In genomic region chr13:31846984-31847752, GRCh38 we compare ENCODE assay signal across 8 cellular contexts.
DNase-seq lines count a peak whose midpoint lies in the region; ATAC-seq and TF ChIP-seq lines count a peak whose summit lies in the region.

No MANE protein-coding gene starts in this region.

- H4K8ac ChIP-seq in mesenchymal stem cell (ENCODE audit: low read length): no peak overlapping the region

- H3K4me1 ChIP-seq in KMS-11 (ENCODE audit: low read depth, poor library complexity, severe bottlenecking) (no peaks in the 10 kb centered on the region), mesenchymal stem cell (ENCODE audit: control insufficient read depth, insufficient read depth, low read depth, low read length) (peaks cover 3% of the 10 kb centered on the region)

- no peaks in the 10 kb centered on the region for H3K9me3 ChIP-seq in mesenchymal stem cell (ENCODE audit: control insufficient read depth, low read length)

- peak overlapping the region; percentile 59 for H3K4me3 Mint-ChIP-seq in activated CD4-positive, alpha-beta T cell treated with anti-CD3 and anti-CD28 coated beads, Interleukin-2, amount 10 ng/mL, durations not matched to agents 7 days and 5 days
- H3K4me3 Mint-ChIP-seq in central memory CD8-positive, alpha-beta T cell: peak overlapping the region; percentile 52

- H3K4ac ChIP-seq in mesenchymal stem cell (ENCODE audit: low read depth in 1 of 2, low read length in 2 of 2): no peak overlapping the region

- H3K36me3 ChIP-seq in KMS-11 (ENCODE audit: insufficient read depth): no peaks in the 10 kb centered on the region
- no peaks in the 10 kb centered on the region for H3K36me3 ChIP-seq in mesenchymal stem cell (ENCODE audit: control insufficient read depth in 1 of 2, insufficient read depth in 2 of 2, low read depth in 1 of 2, low read length in 2 of 2)

- no peak overlapping the region for H3K18ac ChIP-seq in mesenchymal stem cell (ENCODE audit: low read depth in 1 of 2, low read length in 2 of 2)

- H3K27ac ChIP-seq in KMS-11: no peak overlapping the region
- no peak overlapping the region for H3K27ac ChIP-seq in mesenchymal stem cell (ENCODE audit: low read length, poor library complexity, severe bottlenecking)

- H3K79me2 ChIP-seq in KMS-11 (ENCODE audit: insufficient read depth, low read depth): no peaks in the 10 kb centered on the region

- peaks cover 29% of the 10 kb centered on the region for H3K4me1 Mint-ChIP-seq in activated CD4-positive, alpha-beta T cell treated with anti-CD3 and anti-CD28 coated beads, Interleukin-2, amount 10 ng/mL, durations not matched to agents 7 days and 5 days
- H3K4me1 Mint-ChIP-seq in central memory CD8-positive, alpha-beta T cell: no peaks in the 10 kb centered on the region

- DNase-seq in activated CD4-positive, alpha-beta T cell treated with anti-CD3 and anti-CD28 coated beads, Interleukin-2, amount 10 ng/mL, durations not matched to agents 7 days and 5 days: no peak
- no peak for DNase-seq in activated CD4-positive, alpha-beta T cell treated with anti-CD3 and anti-CD28 coated beads, Interleukin-2, amount 50 U/mL, for 1 hour
- DNase-seq in central memory CD8-positive, alpha-beta T cell (ENCODE audit: low spot score in 2 of 2): no peak
- DNase-seq in mesenchymal stem cell (peak; percentile 7), GF-D8 (lab: John Stamatoyannopoulos, UW) (no peak), mesenteric fat pad (ENCODE audit: low spot score) (no peak), NCI-H526 treated with DMSO at 0.1 percent for 48 hours (lab: John Stamatoyannopoulos, UW) (no peak)

- H2BK15ac ChIP-seq in mesenchymal stem cell (ENCODE audit: low read depth, poor library complexity, severe bottlenecking): no peak overlapping the region

- ATAC-seq in central memory CD8-positive, alpha-beta T cell (replicated peaks; ENCODE audit: extremely low read depth, poor library complexity, severe bottlenecking): peak; percentile 30

- no peak overlapping the region for H3K4me3 ChIP-seq in KMS-11 (IDR thresholded peaks at IDR 0.05; ENCODE audit: insufficient read depth, low read depth, low read length)
- peak overlapping the region; percentile 84 to 85 for H3K4me3 ChIP-seq in mesenchymal stem cell (ENCODE audit: insufficient read depth in 1 of 2, low read depth in 1 of 2, low read length in 2 of 2)

- no peak overlapping the region for H2BK12ac ChIP-seq in mesenchymal stem cell (ENCODE audit: low read length in 2 of 2)

- POLR2A ChIA-PET in activated CD4-positive, alpha-beta T cell treated with anti-CD3 and anti-CD28 coated beads, Interleukin-2, amount 10 ng/mL, durations not matched to agents 7 days and 5 days (lab: Charles Lee): no interaction called here

- H3K79me1 ChIP-seq in mesenchymal stem cell (replicated peaks; ENCODE audit: low read length, poor library complexity, severe bottlenecking): no peaks in the 10 kb centered on the region

- H3K9me3 Mint-ChIP-seq in activated CD4-positive, alpha-beta T cell treated with anti-CD3 and anti-CD28 coated beads, Interleukin-2, amount 10 ng/mL, durations not matched to agents 7 days and 5 days: no peaks in the 10 kb centered on the region
- no peaks in the 10 kb centered on the region for H3K9me3 Mint-ChIP-seq in central memory CD8-positive, alpha-beta T cell

- H2AFZ ChIP-seq in KMS-11 (ENCODE audit: low read depth): peak overlapping the region; percentile 79; the same call in 1 of the 2 replicates
- H2AFZ ChIP-seq in mesenchymal stem cell (ENCODE audit: low read depth, low read length): peak overlapping the region; percentile 72

- no peak overlapping the region for H2AK5ac ChIP-seq in mesenchymal stem cell (ENCODE audit: low read length, severe bottlenecking)

- H3K27me3 ChIP-seq in KMS-11 (ENCODE audit: insufficient read depth, low read depth) (no peaks in the 10 kb centered on the region), mesenchymal stem cell (ENCODE audit: control insufficient read depth in 1 of 2, insufficient read depth in 1 of 2, low read length in 2 of 2) (peaks cover 30 to 36% of the 10 kb centered on the region in 2 experiments)

- WGBS in mesenchymal stem cell: 8% methylated on average over 21 of the region's 30 CpGs

- no peak overlapping the region for H2BK5ac ChIP-seq in mesenchymal stem cell (ENCODE audit: low read depth, low read length, poor library complexity, severe bottlenecking)

- H3K27ac Mint-ChIP-seq in activated CD4-positive, alpha-beta T cell treated with anti-CD3 and anti-CD28 coated beads, Interleukin-2, amount 10 ng/mL, durations not matched to agents 7 days and 5 days: peak overlapping the region; percentile 16
- H3K27ac Mint-ChIP-seq in central memory CD8-positive, alpha-beta T cell (ENCODE audit: low read depth): no peak overlapping the region

- CTCF ChIA-PET in activated CD4-positive, alpha-beta T cell treated with anti-CD3 and anti-CD28 coated beads, Interleukin-2, amount 10 ng/mL, durations not matched to agents 7 days and 5 days (lab: Charles Lee): no interaction called here

- no peak overlapping the region for H4K91ac ChIP-seq in mesenchymal stem cell (ENCODE audit: low read length)

- peaks cover 62% of the 10 kb centered on the region for H3K27me3 Mint-ChIP-seq in activated CD4-positive, alpha-beta T cell treated with anti-CD3 and anti-CD28 coated beads, Interleukin-2, amount 10 ng/mL, durations not matched to agents 7 days and 5 days
- H3K27me3 Mint-ChIP-seq in central memory CD8-positive, alpha-beta T cell: peaks cover 71% of the 10 kb centered on the region

- H3K4me2 ChIP-seq in KMS-11 (peak overlapping the region; percentile 57), mesenchymal stem cell (ENCODE audit: low read length, poor library complexity, severe bottlenecking) (peak overlapping the region; percentile 97)

- no peaks in the 10 kb centered on the region for H3K36me3 Mint-ChIP-seq in activated CD4-positive, alpha-beta T cell treated with anti-CD3 and anti-CD28 coated beads, Interleukin-2, amount 10 ng/mL, durations not matched to agents 7 days and 5 days (ENCODE audit: low read depth)
- H3K36me3 Mint-ChIP-seq in central memory CD8-positive, alpha-beta T cell (ENCODE audit: insufficient read depth): peaks cover 2% of the 10 kb centered on the region

- H3K9ac ChIP-seq in KMS-11: no peak overlapping the region; the same call in 1 of the 2 replicates
- peak overlapping the region; percentile 70 for H3K9ac ChIP-seq in mesenchymal stem cell (ENCODE audit: low read length)

- H3K14ac ChIP-seq in mesenchymal stem cell (ENCODE audit: low read length in 2 of 2): no peak overlapping the region

- H3K23ac ChIP-seq in mesenchymal stem cell (ENCODE audit: low read length in 2 of 2): no peak overlapping the region

- no peaks in the 10 kb centered on the region for H4K20me1 ChIP-seq in KMS-11 (ENCODE audit: insufficient read depth)

- H2BK120ac ChIP-seq in mesenchymal stem cell (ENCODE audit: low read depth, low read length): no peak overlapping the region

- TF ChIP-seq CTCF in KMS-11 (conservative IDR thresholded peaks at IDR 0.05; ENCODE audit: low read depth, low read length): no peak
